ENCODE assay signal across 16 cellular contexts in genomic region chr2:48651127-48651526, GRCh38. TPM values are rescaled to one million over a fixed set of nuclear protein-coding genes. Genes with fewer than 3 reads are reported as not detected.
DNase-seq lines count a peak whose midpoint lies in the region; ATAC-seq and TF ChIP-seq lines count a peak whose summit lies in the region.
"Had no signal": no experiment of that assay in that cellular context is flagged by ENCODE, and none has a peak within 500 bp of the region (broad histone marks: within the 10 kb centered on the region; RNA-seq: fewer than 3 reads in every experiment).

No MANE protein-coding gene starts in this region.

- no peak overlapping the region for H3K4me3 ChIP-seq in BJ (ENCODE audit: low read depth, low read length)
- H3K4me3 ChIP-seq in LNCaP clone FGC (ENCODE audit: low read depth, low read length), result no peak overlapping the region
- H3K4me3 ChIP-seq: BLaER1, gastrocnemius medialis had no signal

- DNase-seq in BJ (ENCODE audit: low read depth) (peak; percentile 60), LNCaP clone FGC (ENCODE audit: low read depth) (peak; percentile 15), dermis blood vessel endothelial cell (peak; percentile 1), non-pigmented ciliary epithelial cell (ENCODE audit: low read depth) (peak; percentile 22), SW 1271 (lab: John Stamatoyannopoulos, UW) (no peak), NCI-H128 (lab: John Stamatoyannopoulos, UW; ENCODE audit: unreplicated experiment) (no peak)
- no peak for DNase-seq in activated naive CD4-positive, alpha-beta T cell treated with Interleukin-2 at 50 U/mL for 16 hours
- DNase-seq: activated T-cell treated with anti-CD3 and anti-CD28 coated beads, Interleukin-2, amount 50 U/mL, for 4 hours; DMS153; gastrocnemius medialis; MM.1S; SHP77 treated with DMSO at 0.1 percent for 48 hours; stimulated activated CD4-positive, alpha-beta T cell treated with anti-CD3 and anti-CD28 coated beads, Interleukin-12 subunit alpha, Interleukin-12 subunit beta, amount 100 ng/mL, for 4 hours; T1000 had no signal

- H3K36me3 ChIP-seq in BJ (ENCODE audit: control insufficient read depth, insufficient read depth, low read length), result no peaks in the 10 kb centered on the region
- H3K36me3 ChIP-seq: BLaER1, gastrocnemius medialis had no signal

- CTCF ChIA-PET in BJ (lab: Yijun Ruan, JAX), result interaction anchor here (1.6 kb wide), 1 partner anchor 34 kb away, joined by 4 read pairs; no protein-coding TSS in a partner anchor

- ATAC-seq in HG02970 (IDR thresholded peaks at IDR 0.05; ENCODE audit: low FRiP score, unreplicated experiment), result no peak
- ATAC-seq: activated T-cell treated with anti-CD3 and anti-CD28 coated beads, Interleukin-2, amount 50 U/mL, for 4 hours; gastrocnemius medialis had no signal

- H3K27me3 ChIP-seq in BJ (ENCODE audit: control insufficient read depth, insufficient read depth, low read length), result no peaks in the 10 kb centered on the region
- H3K27me3 ChIP-seq: BLaER1, gastrocnemius medialis had no signal

- POLR2A ChIA-PET in BJ (lab: Charles Lee), result no interaction called here

- no peak for TF ChIP-seq CTCF in BJ (IDR thresholded peaks at IDR 0.05; ENCODE audit: insufficient read depth, low read depth, low read length)
- no peak for TF ChIP-seq CTCF in LNCaP clone FGC (IDR thresholded peaks at IDR 0.05; ENCODE audit: control insufficient read depth, extremely low read depth, insufficient read depth)

RNA-seq across cellular contexts. Expression of gene GTF2A1L, which starts 33.5 kb away (rescaled TPM):
- polyA plus RNA-seq in BJ (2011; rRNA removed), result not detected in 2 replicates
- polyA minus RNA-seq in BJ (2011; rRNA and poly(A)+ RNA removed), result not detected in 2 replicates
- total RNA-seq in dermis blood vessel endothelial cell, result 0.09 TPM in 1 of 2 replicates, not detected in the other
- total RNA-seq: activated T-cell treated with anti-CD3 and anti-CD28 coated beads, Interleukin-2, amount 50 U/mL, for 4 hours had no signal

Comparison
In these comparisons a context has a peak if more than half of its experiments do, and no peak if none do; other contexts are left out.
1. DNase-seq: peak in BJ (single experiment), LNCaP clone FGC (single experiment), dermis blood vessel endothelial cell (single experiment) and non-pigmented ciliary epithelial cell (single experiment); none in activated naive CD4-positive, alpha-beta T cell treated with Interleukin-2 at 50 U/mL for 16 hours (single experiment), SW 1271 (0 of 2) and NCI-H128 (single experiment).